Comparison of ENCODE assay signal across 33 cellular contexts in genomic region chr19:31589109-31589508, GRCh38.
"Had no signal": no experiment of that assay in that cellular context is flagged by ENCODE, and none has a peak within 500 bp of the region (broad histone marks: within the 10 kb centered on the region; RNA-seq: fewer than 3 reads in every experiment).

No MANE protein-coding gene starts in this region.

- H3K4me3 ChIP-seq: ascending aorta, cardiac muscle cell, Peyer's patch had no signal

- H3K4me1 ChIP-seq: ascending aorta, Peyer's patch had no signal

- H3K9me3 ChIP-seq: ascending aorta, Peyer's patch had no signal

- H3K27ac ChIP-seq: ascending aorta, cardiac muscle cell, Peyer's patch, VCaP had no signal

- H3K9me3 Mint-ChIP-seq: activated CD4-positive, alpha-beta T cell treated with anti-CD3 and anti-CD28 coated beads, Interleukin-2, amount 10 ng/mL, durations not matched to agents 24 days and 14 days; activated CD8-positive, alpha-beta T cell treated with anti-CD3 and anti-CD28 coated beads for 36 hours; activated naive CD4-positive, alpha-beta T cell treated with anti-CD3 and anti-CD28 coated beads, Interleukin-2, amount 50 U/mL, for 24 hours; activated T-cell treated with anti-CD3 and anti-CD28 coated beads, Interleukin-2, amount 50 U/mL, for 72 hours; activated T-helper 17 cell treated with anti-CD3 and anti-CD28 coated beads, Interleukin-2, amount 50 U/mL, for 72 hours had no signal

- H3K36me3 ChIP-seq: ascending aorta, cardiac muscle cell, Peyer's patch had no signal

- ATAC-seq: activated CD8-positive, alpha-beta T cell treated with anti-CD3 and anti-CD28 coated beads for 36 hours; activated T-cell treated with anti-CD3 and anti-CD28 coated beads, Interleukin-2, amount 50 U/mL, for 72 hours; activated T-helper 17 cell treated with anti-CD3 and anti-CD28 coated beads, Interleukin-2, amount 50 U/mL, for 72 hours; PC-3; SK-N-SH treated with all-trans-retinoic acid at 6 μM for 48 hours had no signal

- H3K4me1 Mint-ChIP-seq: activated CD4-positive, alpha-beta T cell treated with anti-CD3 and anti-CD28 coated beads, Interleukin-2, amount 10 ng/mL, durations not matched to agents 24 days and 14 days; activated naive CD4-positive, alpha-beta T cell treated with anti-CD3 and anti-CD28 coated beads, Interleukin-2, amount 50 U/mL, for 24 hours; activated naive CD8-positive, alpha-beta T cell treated with anti-CD3 and anti-CD28 coated beads, Interleukin-2, amount 10 ng/mL, durations not matched to agents 7 days and 5 days; activated T-helper 17 cell treated with anti-CD3 and anti-CD28 coated beads, Interleukin-2, amount 50 U/mL, for 72 hours had no signal

- H3K27ac Mint-ChIP-seq: activated CD4-positive, alpha-beta T cell treated with anti-CD3 and anti-CD28 coated beads, Interleukin-2, amount 10 ng/mL, durations not matched to agents 24 days and 14 days; activated CD8-positive, alpha-beta T cell treated with anti-CD3 and anti-CD28 coated beads for 36 hours; activated naive CD4-positive, alpha-beta T cell treated with anti-CD3 and anti-CD28 coated beads, Interleukin-2, amount 50 U/mL, for 24 hours; activated naive CD8-positive, alpha-beta T cell treated with anti-CD3 and anti-CD28 coated beads, Interleukin-2, amount 10 ng/mL, durations not matched to agents 7 days and 5 days; activated T-cell treated with anti-CD3 and anti-CD28 coated beads, Interleukin-2, amount 50 U/mL, for 72 hours; activated T-helper 17 cell treated with anti-CD3 and anti-CD28 coated beads, Interleukin-2, amount 50 U/mL, for 72 hours had no signal

- H3K36me3 Mint-ChIP-seq: activated naive CD4-positive, alpha-beta T cell treated with anti-CD3 and anti-CD28 coated beads, Interleukin-2, amount 50 U/mL, for 24 hours; activated naive CD8-positive, alpha-beta T cell treated with anti-CD3 and anti-CD28 coated beads, Interleukin-2, amount 10 ng/mL, durations not matched to agents 7 days and 5 days had no signal

- DNase-seq: activated CD4-positive, alpha-beta T cell treated with anti-CD3 and anti-CD28 coated beads for 1 hour; activated CD4-positive, alpha-beta T cell treated with anti-CD3 and anti-CD28 coated beads, Interleukin-2, amount 10 ng/mL, durations not matched to agents 24 days and 14 days; activated CD4-positive, alpha-beta T cell treated with anti-CD3 and anti-CD28 coated beads, Interleukin-2, amount 50 U/mL, for 4 hours; activated CD4-positive, CD25-positive, alpha-beta regulatory T cell; activated CD8-positive, alpha-beta T cell treated with anti-CD3 and anti-CD28 coated beads for 36 hours; activated effector memory CD4-positive, alpha-beta T cell treated with anti-CD3 and anti-CD28 coated beads, Interleukin-2, amount 50 U/mL, for 16 hours; activated naive CD4-positive, alpha-beta T cell; activated naive CD8-positive, alpha-beta T cell treated with anti-CD3 and anti-CD28 coated beads, Interleukin-2, amount 10 ng/mL, durations not matched to agents 7 days and 5 days; activated T-cell treated with anti-CD3 and anti-CD28 coated beads, Interleukin-2, amount 50 U/mL, for 1 hour; activated T-cell treated with anti-CD3 and anti-CD28 coated beads, Interleukin-2, amount 50 U/mL, for 72 hours; amygdala; Karpas-422; KBM-7; NCI-H1048; NCI-H1105 treated with DMSO at 0.1 percent for 48 hours; NCI-H1436; NCI-H1694; NCI-H2029; NCI-H345; NCI-H524 treated with DMSO at 0.1 percent for 48 hours; PC-3; Peyer's patch; RPMI8226; SHP77 treated with DMSO at 0.1 percent for 48 hours; T-helper 1 cell; T-helper 2 cell; T-helper 9 cell had no signal

- H3K27me3 ChIP-seq: ascending aorta, cardiac muscle cell, Peyer's patch had no signal

- H3K4me3 Mint-ChIP-seq: activated CD4-positive, alpha-beta T cell treated with anti-CD3 and anti-CD28 coated beads, Interleukin-2, amount 10 ng/mL, durations not matched to agents 24 days and 14 days; activated CD8-positive, alpha-beta T cell treated with anti-CD3 and anti-CD28 coated beads for 36 hours; activated naive CD4-positive, alpha-beta T cell treated with anti-CD3 and anti-CD28 coated beads, Interleukin-2, amount 50 U/mL, for 24 hours; activated naive CD8-positive, alpha-beta T cell treated with anti-CD3 and anti-CD28 coated beads, Interleukin-2, amount 10 ng/mL, durations not matched to agents 7 days and 5 days; activated T-cell treated with anti-CD3 and anti-CD28 coated beads, Interleukin-2, amount 50 U/mL, for 72 hours; activated T-helper 17 cell treated with anti-CD3 and anti-CD28 coated beads, Interleukin-2, amount 50 U/mL, for 72 hours had no signal

- H3K27me3 Mint-ChIP-seq: activated CD4-positive, alpha-beta T cell treated with anti-CD3 and anti-CD28 coated beads, Interleukin-2, amount 10 ng/mL, durations not matched to agents 24 days and 14 days; activated naive CD8-positive, alpha-beta T cell treated with anti-CD3 and anti-CD28 coated beads, Interleukin-2, amount 10 ng/mL, durations not matched to agents 7 days and 5 days had no signal
